In the genomic region with DNA sequence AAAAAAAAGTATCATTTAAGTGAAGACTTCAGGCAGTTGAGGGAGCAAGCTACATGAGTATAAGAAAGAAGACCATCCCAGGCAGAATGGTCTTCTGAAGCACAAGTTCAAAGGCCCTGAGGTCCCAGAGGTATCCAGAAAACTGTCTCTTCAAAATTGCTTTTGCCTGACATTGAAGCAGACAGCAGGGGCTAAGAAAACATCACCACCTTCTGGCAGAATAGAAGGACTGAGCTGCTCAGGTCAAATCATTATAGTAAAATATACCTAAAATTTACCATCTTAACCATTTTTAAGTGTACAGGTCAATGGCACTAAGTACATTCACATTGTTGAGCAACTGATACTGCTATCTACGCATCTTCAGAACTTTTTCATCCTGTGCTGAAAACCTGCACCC, we compare ENCODE assay signal across 9 cellular contexts. TPM values are rescaled to one million over a fixed set of nuclear protein-coding genes. Genes with fewer than 3 reads are reported as not detected.
DNase-seq lines count a peak whose midpoint lies in the region; ATAC-seq and TF ChIP-seq lines count a peak whose summit lies in the region.
"Had no signal": no experiment of that assay in that cellular context is flagged by ENCODE, and none has a peak within 500 bp of the region (broad histone marks: within the 10 kb centered on the region; RNA-seq: fewer than 3 reads in every experiment).

No MANE protein-coding gene starts in this region.

- H3K9ac ChIP-seq in HCT116 (ENCODE audit: low read length): no peak overlapping the region

- H3K27ac Mint-ChIP-seq in CD4-positive, alpha-beta memory T cell: no peak overlapping the region

- no peak overlapping the region for H3K4me2 ChIP-seq in HCT116 (ENCODE audit: low read length)

- no peaks in the 10 kb centered on the region for H3K79me2 ChIP-seq in HCT116 (ENCODE audit: insufficient read depth, low read length)

- POLR2A ChIA-PET in CD4-positive, alpha-beta memory T cell (lab: Charles Lee; ENCODE audit: partially characterized antibody): no interaction called here
- POLR2A ChIA-PET in HCT116 (lab: Charles Lee): no interaction called here

- no peak overlapping the region for H3K4me3 ChIP-seq in CD4-positive, alpha-beta memory T cell (ENCODE audit: low read length in 2 of 2)
- H3K4me3 ChIP-seq in HCT116 (replicated peaks in 1 of 2; ENCODE audit: low read depth in 1 of 2, low read length in 2 of 2): no peak overlapping the region
- no peak overlapping the region for H3K4me3 ChIP-seq in lower lobe of right lung
- no peak overlapping the region for H3K4me3 ChIP-seq in lower leg skin (ENCODE audit: low read depth, poor library complexity, severe bottlenecking)

- 92 to 97% methylated on average over 1 of the region's 1 CpG for WGBS in lower leg skin, 2 donors

- RAD21 ChIA-PET in HCT116 (lab: Charles Lee; ENCODE audit: low non-redundant PET in 1 of 2, low total read pairs in 2 of 2, uncharacterized antibody in 2 of 2, unreplicated experiment in 2 of 2): no interaction called here

- CTCF ChIA-PET in CD4-positive, alpha-beta memory T cell (lab: Charles Lee; ENCODE audit: partially characterized antibody): interaction anchor here (1.3 to 1.5 kb wide), 3 partner anchors 20 to 192 kb away, joined by 3 to 6 read pairs (median 3); no protein-coding TSS in a partner anchor
- CTCF ChIA-PET in HCT116 (lab: Charles Lee): interaction anchor here (0.8 to 1.5 kb wide), 2 partner anchors 11 to 30 kb away, joined by 4 read pairs; no protein-coding TSS in a partner anchor

- TF ChIP-seq CTCF in HCT116 (IDR thresholded peaks at IDR 0.05 in 2 of 3, conservative IDR thresholded peaks at IDR 0.05 in 1 of 3; ENCODE audit: borderline replicate concordance in 1 of 3, insufficient read depth in 1 of 3, low read depth in 2 of 3, low read length in 2 of 3): peak; percentile 35 to 48 (median 38); a peak in 5 of 6 replicates
- peak; percentile 16 for TF ChIP-seq CTCF in lower lobe of right lung (IDR thresholded peaks at IDR 0.05)
- TF ChIP-seq CTCF in lower leg skin (IDR thresholded peaks at IDR 0.05): no peak

- ATAC-seq in HCT116 (peak; percentile 63), lower lobe of right lung (no peak), HG02798 (IDR thresholded peaks at IDR 0.05; ENCODE audit: poor library complexity, unreplicated experiment) (no peak), HG03571 (IDR thresholded peaks at IDR 0.05; ENCODE audit: unreplicated experiment) (no peak), GM21529 (IDR thresholded peaks at IDR 0.05; ENCODE audit: unreplicated experiment) (no peak)

- no peak overlapping the region for H3K27ac ChIP-seq in CD4-positive, alpha-beta memory T cell (ENCODE audit: low read depth, low read length)
- H3K27ac ChIP-seq in HCT116 (ENCODE audit: low read depth, low read length) (no peak overlapping the region), lower lobe of right lung (no peak overlapping the region)

- H3K36me3 Mint-ChIP-seq in CD4-positive, alpha-beta memory T cell: no peaks in the 10 kb centered on the region

- H3K27me3 ChIP-seq in CD4-positive, alpha-beta memory T cell (ENCODE audit: insufficient read depth, low read length): no peaks in the 10 kb centered on the region
- no peaks in the 10 kb centered on the region for H3K27me3 ChIP-seq in HCT116 (ENCODE audit: insufficient read depth, low read length)
- H3K27me3 ChIP-seq in lower lobe of right lung (ENCODE audit: low read depth): no peaks in the 10 kb centered on the region

- H3K36me3 ChIP-seq in CD4-positive, alpha-beta memory T cell (ENCODE audit: insufficient read depth, low read length): no peaks in the 10 kb centered on the region
- H3K36me3 ChIP-seq in HCT116 (ENCODE audit: control insufficient read depth in 1 of 2, insufficient read depth in 2 of 2, low read length in 2 of 2) (no peaks in the 10 kb centered on the region), lower lobe of right lung (no peaks in the 10 kb centered on the region)

- intact Hi-C loops in CD4-positive, alpha-beta memory T cell (cut with micrococcal nuclease): loop anchor here (1.0 kb wide), 1 partner anchor 191 kb away; no protein-coding TSS in a partner anchor
- intact Hi-C loops in HCT116 (cut with micrococcal nuclease) (loop anchor here (2.0 kb wide), 1 partner anchor 191 kb away; no protein-coding TSS in a partner anchor), lower lobe of right lung (cut with DNase I) (no loop called here), lower leg skin (cut with DNase I; ENCODE audit: low total_unique reads) (no loop called here)

- peaks cover 9 to 18% (median 15%) of the 10 kb centered on the region in 4 donors for H3K4me1 Mint-ChIP-seq in CD4-positive, alpha-beta memory T cell

- H3K9me3 ChIP-seq in CD4-positive, alpha-beta memory T cell (ENCODE audit: control insufficient read depth in 1 of 2, low read length in 2 of 2): no peaks in the 10 kb centered on the region
- H3K9me3 ChIP-seq in HCT116 (ENCODE audit: control insufficient read depth in 1 of 2, insufficient read depth in 1 of 2, low read depth in 1 of 2, low read length in 2 of 2) (no peaks in the 10 kb centered on the region), lower lobe of right lung (no peaks in the 10 kb centered on the region)

- TF ChIP-seq POLR2A in HCT116 (IDR thresholded peaks at IDR 0.05; ENCODE audit: borderline replicate concordance, extremely low read depth, insufficient read depth, insufficient read length) (no peak), lower leg skin (IDR thresholded peaks at IDR 0.05) (no peak)

- BruUV-seq in HCT116 (replicated peaks; lab: Mats Ljungman, UMichigan): no TSS peak

- no peak overlapping the region for H2AFZ ChIP-seq in HCT116 (ENCODE audit: low read depth, low read length, poor library complexity, severe bottlenecking)

- H4K20me1 ChIP-seq in HCT116 (ENCODE audit: insufficient read depth): no peaks in the 10 kb centered on the region

- DNase-seq in CD4-positive, alpha-beta memory T cell: peak in 4 of 5 donors; percentile 12 to 18 (median 16)
- DNase-seq in HCT116 (ENCODE audit: low read depth, low spot score) (no peak), SW480 (ENCODE audit: low spot score) (peak; percentile 19), lower lobe of right lung (no peak), lower leg skin (ENCODE audit: low spot score in 2 of 2) (no peak)
- DNase-seq: NCI-H748 treated with DMSO at 0.1 percent for 48 hours had no signal

- no peaks in the 10 kb centered on the region for H3K27me3 Mint-ChIP-seq in CD4-positive, alpha-beta memory T cell

- H3K9me3 Mint-ChIP-seq in CD4-positive, alpha-beta memory T cell: no peaks in the 10 kb centered on the region

- peaks cover 9% of the 10 kb centered on the region for H3K4me1 ChIP-seq in CD4-positive, alpha-beta memory T cell (ENCODE audit: insufficient read depth, low read length)
- 0 out of 4 replicates have a peak, but pooled peaks cover 0 to 2% of the 10 kb centered on the region in 2 experiments for H3K4me1 ChIP-seq in HCT116 (ENCODE audit: control insufficient read depth in 1 of 2, insufficient read depth in 2 of 2, low read length in 2 of 2)
- peaks cover 18% of the 10 kb centered on the region for H3K4me1 ChIP-seq in lower lobe of right lung

- no peak overlapping the region for H3K4me3 Mint-ChIP-seq in CD4-positive, alpha-beta memory T cell

- 0 out of 2 replicates have a peak, but pooled peaks cover 4% of the 10 kb centered on the region for H3K9me2 ChIP-seq in HCT116 (ENCODE audit: insufficient read depth)

- TF ChIP-seq RAD21 in HCT116 (IDR thresholded peaks at IDR 0.05; ENCODE audit: low read depth): peak; percentile 60

TF ChIP-seq in HCT116, 20 proteins besides CTCF, POLR2A, EP300 and RAD21:
- TF ChIP-seq CBX3 (IDR thresholded peaks at IDR 0.05; ENCODE audit: low read depth): no peak
- TF ChIP-seq ZNF274 (IDR thresholded peaks at IDR 0.05; ENCODE audit: low read depth, low read length): no peak
- no peak for TF ChIP-seq ELF1 (IDR thresholded peaks at IDR 0.05; ENCODE audit: borderline replicate concordance, low read depth)
- TF ChIP-seq CEBPB (IDR thresholded peaks at IDR 0.05; ENCODE audit: low read depth): no peak
- TF ChIP-seq, protein P1, sequence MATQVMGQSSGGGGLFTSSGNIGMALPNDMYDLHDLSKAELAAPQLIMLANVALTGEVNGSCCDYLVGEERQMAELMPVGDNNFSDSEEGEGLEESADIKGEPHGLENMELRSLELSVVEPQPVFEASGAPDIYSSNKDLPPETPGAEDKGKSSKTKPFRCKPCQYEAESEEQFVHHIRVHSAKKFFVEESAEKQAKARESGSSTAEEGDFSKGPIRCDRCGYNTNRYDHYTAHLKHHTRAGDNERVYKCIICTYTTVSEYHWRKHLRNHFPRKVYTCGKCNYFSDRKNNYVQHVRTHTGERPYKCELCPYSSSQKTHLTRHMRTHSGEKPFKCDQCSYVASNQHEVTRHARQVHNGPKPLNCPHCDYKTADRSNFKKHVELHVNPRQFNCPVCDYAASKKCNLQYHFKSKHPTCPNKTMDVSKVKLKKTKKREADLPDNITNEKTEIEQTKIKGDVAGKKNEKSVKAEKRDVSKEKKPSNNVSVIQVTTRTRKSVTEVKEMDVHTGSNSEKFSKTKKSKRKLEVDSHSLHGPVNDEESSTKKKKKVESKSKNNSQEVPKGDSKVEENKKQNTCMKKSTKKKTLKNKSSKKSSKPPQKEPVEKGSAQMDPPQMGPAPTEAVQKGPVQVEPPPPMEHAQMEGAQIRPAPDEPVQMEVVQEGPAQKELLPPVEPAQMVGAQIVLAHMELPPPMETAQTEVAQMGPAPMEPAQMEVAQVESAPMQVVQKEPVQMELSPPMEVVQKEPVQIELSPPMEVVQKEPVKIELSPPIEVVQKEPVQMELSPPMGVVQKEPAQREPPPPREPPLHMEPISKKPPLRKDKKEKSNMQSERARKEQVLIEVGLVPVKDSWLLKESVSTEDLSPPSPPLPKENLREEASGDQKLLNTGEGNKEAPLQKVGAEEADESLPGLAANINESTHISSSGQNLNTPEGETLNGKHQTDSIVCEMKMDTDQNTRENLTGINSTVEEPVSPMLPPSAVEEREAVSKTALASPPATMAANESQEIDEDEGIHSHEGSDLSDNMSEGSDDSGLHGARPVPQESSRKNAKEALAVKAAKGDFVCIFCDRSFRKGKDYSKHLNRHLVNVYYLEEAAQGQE (IDR thresholded peaks at IDR 0.05; ENCODE audit: low read depth): no peak
- TF ChIP-seq ZFX (IDR thresholded peaks at IDR 0.05): no peak
- no peak for TF ChIP-seq FOSL1 (IDR thresholded peaks at IDR 0.05; ENCODE audit: low read depth)
- no peak for TF ChIP-seq EGR1 (IDR thresholded peaks at IDR 0.05; ENCODE audit: low read depth)

RNA-seq across cellular contexts. Expression of a gene that starts 16.4 kb away (rescaled TPM):
- 10 to 100 TPM; 13.1 to 14.9 TPM for total RNA-seq in CD4-positive, alpha-beta memory T cell
- 10 to 100 TPM in 1 of 2 donors, 1 to 10 TPM in 1; 8.1 to 11.7 TPM for polyA plus RNA-seq in CD4-positive, alpha-beta memory T cell
- total RNA-seq in HCT116 (2021; ENCODE audit: unreplicated experiment): 9.9 TPM
- polyA plus RNA-seq in HCT116 (2012): 5.4 and 6.7 TPM in 2 replicates
- total RNA-seq in lower lobe of right lung: 24.4 TPM
- 1 to 10 TPM; 1.5 to 6.3 (median 3.3) TPM for total RNA-seq in lower leg skin

Comparison
In these comparisons a context has a peak if more than half of its experiments do, and no peak if none do; other contexts are left out.
1. DNase-seq: peak in CD4-positive, alpha-beta memory T cell (4 of 5) and SW480 (single experiment); none in HCT116 (single experiment), lower lobe of right lung (single experiment) and lower leg skin (0 of 2).
2. CTCF ChIP-seq: peak in HCT116 (3 of 3) and lower lobe of right lung (single experiment); none in lower leg skin (0 of 3).
3. intact Hi-C loops: an anchor here in CD4-positive, alpha-beta memory T cell (1.0 kb wide) and HCT116 (2.0 kb wide); none called in lower lobe of right lung and lower leg skin.